Comparison of ENCODE assay signal across 28 cellular contexts in genomic region chr9:120801441-120801840, GRCh38.
"Had no signal": no experiment of that assay in that cellular context is flagged by ENCODE, and none has a peak within 500 bp of the region (broad histone marks: within the 10 kb centered on the region; RNA-seq: fewer than 3 reads in every experiment).

No MANE protein-coding gene starts in this region.

- H3K4me1 ChIP-seq: stomach, suprapubic skin, testis, thyroid gland, tibial artery, tibial nerve, transverse colon, upper lobe of left lung, upper lobe of right lung, uterus, vagina had no signal

- DNase-seq: stimulated activated CD4-positive, alpha-beta T cell treated with anti-CD3 and anti-CD28 coated beads, Interleukin-2, amount 100 ng/mL, for 48 hours; stimulated activated CD4-positive, alpha-beta T cell treated with anti-CD3 and anti-CD28 coated beads, Interleukin-4, amount 100 ng/mL, for 1 hour; stimulated activated CD4-positive, alpha-beta T cell treated with anti-CD3 and anti-CD28 coated beads, Interleukin-4, amount 100 ng/mL, for 24 hours; stimulated activated CD4-positive, alpha-beta T cell treated with anti-CD3 and anti-CD28 coated beads, Interleukin-4, amount 100 ng/mL, for 4 hours; stimulated activated CD8-positive, alpha-beta memory T cell treated with anti-CD3 and anti-CD28 coated beads, Interleukin-4, amount 100 ng/mL, for 48 hours; stimulated activated naive B cell treated with anti-CD40 and anti-IgM and Interleukin-4, amounts not matched to agents 10 μg/mL and 1 μg/mL and 100 μg/mL, for 72 hours; stimulated activated naive CD4-positive, alpha-beta T cell; stimulated activated naive CD4-positive, alpha-beta T cell treated with Interleukin-2 at 50 U/mL for 16 hours; stimulated activated naive CD8-positive, alpha-beta T cell treated with anti-CD3 and anti-CD28 coated beads, Interleukin-15, amount 100 ng/mL, for 72 hours; stimulated activated naive CD8-positive, alpha-beta T cell treated with anti-CD3 and anti-CD28 coated beads, Interleukin-15, Interleukin-2, amounts not matched to agents 100 U/mL and 50 U/mL, for 24 hours; stomach; substantia nigra; testis; thyroid gland; tibial artery; transverse colon; trophoblast cell; upper lobe of left lung; upper lobe of right lung; uterus had no signal

- H3K27ac ChIP-seq: stomach, suprapubic skin, testis, thoracic aorta, thyroid gland, tibial artery, tibial nerve, transverse colon, upper lobe of left lung, upper lobe of right lung, uterus, vagina had no signal

- H3K36me3 ChIP-seq: stomach, suprapubic skin, thoracic aorta, thyroid gland, tibial artery, transverse colon, upper lobe of left lung, upper lobe of right lung, uterus, vagina had no signal

- H3K27me3 Mint-ChIP-seq: stimulated activated memory B cell treated with anti-CD40 and anti-IgM and Interleukin-4, amounts not matched to agents 10 μg/mL and 1 μg/mL and 100 μg/mL, for 72 hours; stimulated activated naive B cell treated with anti-CD40 and anti-IgM and Interleukin-4, amounts not matched to agents 10 μg/mL and 1 μg/mL and 100 μg/mL, for 72 hours; stimulated activated naive CD8-positive, alpha-beta T cell treated with anti-CD3 and anti-CD28 coated beads, Interleukin-15, amount 100 ng/mL, for 72 hours; stimulated activated naive CD8-positive, alpha-beta T cell treated with anti-CD3 and anti-CD28 coated beads, Interleukin-15, Interleukin-2, amounts not matched to agents 100 ng/mL and 50 ng/mL, for 24 hours; type B pancreatic cell had no signal

- H3K4me3 ChIP-seq: stomach, suprapubic skin, testis, thoracic aorta, thyroid gland, tibial artery, tibial nerve, transverse colon, upper lobe of left lung, upper lobe of right lung, uterus, vagina had no signal

- ATAC-seq: stimulated activated effector memory CD8-positive, alpha-beta T cell treated with anti-CD3 and anti-CD28 coated beads, Interleukin-12 subunit alpha, Interleukin-12 subunit beta, amount 100 ng/mL, for 72 hours; stimulated activated memory B cell treated with anti-CD40 and anti-IgM and Interleukin-4, amounts not matched to agents 10 μg/mL and 1 μg/mL and 100 μg/mL, for 72 hours; stimulated activated naive B cell treated with anti-CD40 and anti-IgM and Interleukin-4, amounts not matched to agents 10 μg/mL and 1 μg/mL and 100 μg/mL, for 72 hours; stimulated activated naive CD8-positive, alpha-beta T cell treated with anti-CD3 and anti-CD28 coated beads, Interleukin-15, amount 100 ng/mL, for 72 hours; stimulated activated naive CD8-positive, alpha-beta T cell treated with anti-CD3 and anti-CD28 coated beads, Interleukin-15, Interleukin-2, amounts not matched to agents 100 U/mL and 50 U/mL, for 24 hours; upper lobe of right lung had no signal

- H3K27me3 ChIP-seq: stomach, suprapubic skin, testis, thyroid gland, tibial artery, tibial nerve, transverse colon, upper lobe of left lung, upper lobe of right lung, uterus, vagina had no signal

- H3K4me3 Mint-ChIP-seq: stimulated activated effector memory CD8-positive, alpha-beta T cell treated with anti-CD3 and anti-CD28 coated beads, Interleukin-12 subunit alpha, Interleukin-12 subunit beta, amount 100 ng/mL, for 72 hours; stimulated activated memory B cell treated with anti-CD40 and anti-IgM and Interleukin-4, amounts not matched to agents 10 μg/mL and 1 μg/mL and 100 μg/mL, for 72 hours; stimulated activated naive B cell treated with anti-CD40 and anti-IgM and Interleukin-4, amounts not matched to agents 10 μg/mL and 1 μg/mL and 100 μg/mL, for 72 hours; stimulated activated naive CD8-positive, alpha-beta T cell treated with anti-CD3 and anti-CD28 coated beads, Interleukin-15, amount 100 ng/mL, for 72 hours; stimulated activated naive CD8-positive, alpha-beta T cell treated with anti-CD3 and anti-CD28 coated beads, Interleukin-15, Interleukin-2, amounts not matched to agents 100 ng/mL and 50 ng/mL, for 24 hours; type B pancreatic cell had no signal

- H3K9me3 ChIP-seq: testis, thoracic aorta, thyroid gland, upper lobe of right lung, uterus, vagina had no signal

- H3K36me3 Mint-ChIP-seq: stimulated activated effector memory CD8-positive, alpha-beta T cell treated with anti-CD3 and anti-CD28 coated beads, Interleukin-12 subunit alpha, Interleukin-12 subunit beta, amount 100 ng/mL, for 72 hours had no signal

- H3K4me1 Mint-ChIP-seq: stimulated activated effector memory CD8-positive, alpha-beta T cell treated with anti-CD3 and anti-CD28 coated beads, Interleukin-12 subunit alpha, Interleukin-12 subunit beta, amount 100 ng/mL, for 72 hours; stimulated activated memory B cell treated with anti-CD40 and anti-IgM and Interleukin-4, amounts not matched to agents 10 μg/mL and 1 μg/mL and 100 μg/mL, for 72 hours had no signal

- H3K27ac Mint-ChIP-seq: stimulated activated effector memory CD8-positive, alpha-beta T cell treated with anti-CD3 and anti-CD28 coated beads, Interleukin-12 subunit alpha, Interleukin-12 subunit beta, amount 100 ng/mL, for 72 hours; stimulated activated memory B cell treated with anti-CD40 and anti-IgM and Interleukin-4, amounts not matched to agents 10 μg/mL and 1 μg/mL and 100 μg/mL, for 72 hours; stimulated activated naive B cell treated with anti-CD40 and anti-IgM and Interleukin-4, amounts not matched to agents 10 μg/mL and 1 μg/mL and 100 μg/mL, for 72 hours; stimulated activated naive CD8-positive, alpha-beta T cell treated with anti-CD3 and anti-CD28 coated beads, Interleukin-15, amount 100 ng/mL, for 72 hours; stimulated activated naive CD8-positive, alpha-beta T cell treated with anti-CD3 and anti-CD28 coated beads, Interleukin-15, Interleukin-2, amounts not matched to agents 100 ng/mL and 50 ng/mL, for 24 hours; type B pancreatic cell had no signal
